Comparison of ENCODE assay signal across 1 cellular context in the genomic region with DNA sequence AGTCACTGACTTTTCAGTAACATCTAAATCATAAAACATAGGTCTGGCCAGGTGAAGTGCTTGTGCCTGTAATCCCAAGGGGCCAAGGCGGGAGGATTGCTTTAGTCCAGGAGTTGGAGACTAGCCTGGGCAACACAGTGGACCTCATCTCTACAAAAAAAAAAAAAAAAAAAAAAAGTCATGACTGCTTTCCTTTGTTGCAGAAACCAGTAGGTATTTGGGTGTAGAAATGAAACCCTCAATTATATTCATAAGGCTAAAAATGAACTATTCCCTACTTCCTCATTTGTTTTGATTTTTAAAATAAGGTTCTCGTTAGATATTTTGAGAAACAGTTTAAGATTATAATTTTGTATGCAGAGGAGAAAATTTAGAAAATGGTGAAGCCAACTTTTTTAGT.
TF ChIP-seq lines count a peak whose summit lies in the region.

No MANE protein-coding gene starts in this region.

TF ChIP-seq in HepG2, 621 proteins besides CTCF, POLR2A, EP300 and RAD21:
- TF ChIP-seq, protein P1, sequence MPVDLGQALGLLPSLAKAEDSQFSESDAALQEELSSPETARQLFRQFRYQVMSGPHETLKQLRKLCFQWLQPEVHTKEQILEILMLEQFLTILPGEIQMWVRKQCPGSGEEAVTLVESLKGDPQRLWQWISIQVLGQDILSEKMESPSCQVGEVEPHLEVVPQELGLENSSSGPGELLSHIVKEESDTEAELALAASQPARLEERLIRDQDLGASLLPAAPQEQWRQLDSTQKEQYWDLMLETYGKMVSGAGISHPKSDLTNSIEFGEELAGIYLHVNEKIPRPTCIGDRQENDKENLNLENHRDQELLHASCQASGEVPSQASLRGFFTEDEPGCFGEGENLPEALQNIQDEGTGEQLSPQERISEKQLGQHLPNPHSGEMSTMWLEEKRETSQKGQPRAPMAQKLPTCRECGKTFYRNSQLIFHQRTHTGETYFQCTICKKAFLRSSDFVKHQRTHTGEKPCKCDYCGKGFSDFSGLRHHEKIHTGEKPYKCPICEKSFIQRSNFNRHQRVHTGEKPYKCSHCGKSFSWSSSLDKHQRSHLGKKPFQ (CRISPR knock-in tag; IDR thresholded peaks at IDR 0.05; ENCODE audit: insufficient replicate concordance), result no peak
- no peak for TF ChIP-seq ZNF562 (CRISPR knock-in tag; IDR thresholded peaks at IDR 0.05; ENCODE audit: borderline replicate concordance)
- TF ChIP-seq RBAK (CRISPR knock-in tag; IDR thresholded peaks at IDR 0.05), result no peak
- TF ChIP-seq GMEB2 (CRISPR knock-in tag; IDR thresholded peaks at IDR 0.05; ENCODE audit: low read depth), result no peak
- no peak for TF ChIP-seq ZNF572 (CRISPR knock-in tag; IDR thresholded peaks at IDR 0.05)
- TF ChIP-seq, protein P2, sequence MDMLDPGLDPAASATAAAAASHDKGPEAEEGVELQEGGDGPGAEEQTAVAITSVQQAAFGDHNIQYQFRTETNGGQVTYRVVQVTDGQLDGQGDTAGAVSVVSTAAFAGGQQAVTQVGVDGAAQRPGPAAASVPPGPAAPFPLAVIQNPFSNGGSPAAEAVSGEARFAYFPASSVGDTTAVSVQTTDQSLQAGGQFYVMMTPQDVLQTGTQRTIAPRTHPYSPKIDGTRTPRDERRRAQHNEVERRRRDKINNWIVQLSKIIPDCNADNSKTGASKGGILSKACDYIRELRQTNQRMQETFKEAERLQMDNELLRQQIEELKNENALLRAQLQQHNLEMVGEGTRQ (IDR thresholded peaks at IDR 0.05; ENCODE audit: low read depth, low read length), result no peak
- TF ChIP-seq, protein P2 (CRISPR knock-in tag; IDR thresholded peaks at IDR 0.05; ENCODE audit: borderline replicate concordance), result no peak
- no peak for TF ChIP-seq ZNF772 (CRISPR knock-in tag; IDR thresholded peaks at IDR 0.05)
- no peak for TF ChIP-seq FIP1L1 (IDR thresholded peaks at IDR 0.05; ENCODE audit: borderline replicate concordance, insufficient read depth, low read depth, low read length)
- TF ChIP-seq MLXIP (CRISPR knock-in tag; IDR thresholded peaks at IDR 0.05; ENCODE audit: borderline replicate concordance), result no peak
- no peak for TF ChIP-seq ISL2 (CRISPR knock-in tag; IDR thresholded peaks at IDR 0.05)
- TF ChIP-seq ZBTB7B (CRISPR knock-in tag; IDR thresholded peaks at IDR 0.05), result no peak
- TF ChIP-seq SIN3A (IDR thresholded peaks at IDR 0.05; ENCODE audit: borderline replicate concordance, low read depth, low read length), result no peak
- no peak for TF ChIP-seq TP53 (CRISPR knock-in tag; conservative IDR thresholded peaks at IDR 0.05)
- TF ChIP-seq DNMT3B (CRISPR knock-in tag; conservative IDR thresholded peaks at IDR 0.05), result no peak
